Comparison of ENCODE assay signal across 8 cellular contexts in genomic region chr17:32275060-32276042, GRCh38. TPM values are rescaled to one million over a fixed set of nuclear protein-coding genes. Genes with fewer than 3 reads are reported as not detected.
DNase-seq lines count a peak whose midpoint lies in the region; ATAC-seq and TF ChIP-seq lines count a peak whose summit lies in the region.

No MANE protein-coding gene starts in this region.

- no peaks in the 10 kb centered on the region for H3K36me3 Mint-ChIP-seq in chondrocyte (ENCODE audit: low read depth)
- no peaks in the 10 kb centered on the region for H3K36me3 Mint-ChIP-seq in naive thymus-derived CD8-positive, alpha-beta T cell

- peak; percentile 92 for DNase-seq in GM03348 (ENCODE audit: low spot score)
- DNase-seq in NCI-H1436 treated with DMSO at 0.1 percent for 48 hours (lab: John Stamatoyannopoulos, UW) = peak; percentile 87
- no peak for DNase-seq in chondrocyte (ENCODE audit: low spot score)
- peak; percentile 61 for DNase-seq in occipital lobe (lab: John Stamatoyannopoulos, UW)
- DNase-seq in cerebellar nuclear complex (lab: John Stamatoyannopoulos, UW) = no peak
- no peak for DNase-seq in activated CD4-positive, alpha-beta T cell treated with anti-CD3 and anti-CD28 coated beads, Interleukin-2, amount 50 U/mL, for 48 hours
- DNase-seq in naive thymus-derived CD8-positive, alpha-beta T cell = no peak

- no peak overlapping the region for H3K4me3 Mint-ChIP-seq in chondrocyte (ENCODE audit: unreplicated experiment)
- no peak overlapping the region for H3K4me3 Mint-ChIP-seq in naive thymus-derived CD8-positive, alpha-beta T cell

- peaks cover 11% of the 10 kb centered on the region for H3K4me1 Mint-ChIP-seq in chondrocyte (ENCODE audit: low read depth)
- peaks cover 0 to 4% (median 0%) of the 10 kb centered on the region in 4 donors for H3K4me1 Mint-ChIP-seq in naive thymus-derived CD8-positive, alpha-beta T cell

- peak overlapping the region; percentile 61 for H3K27ac Mint-ChIP-seq in chondrocyte (ENCODE audit: unreplicated experiment)
- H3K27ac Mint-ChIP-seq in naive thymus-derived CD8-positive, alpha-beta T cell = peak overlapping the region in 1 of 10 donors; percentile 18

- no peak for TF ChIP-seq CTCF in chondrocyte (IDR thresholded peaks at IDR 0.05)

- POLR2A ChIA-PET in naive thymus-derived CD8-positive, alpha-beta T cell (lab: Charles Lee) = no interaction called here

- H3K27me3 Mint-ChIP-seq in chondrocyte (ENCODE audit: low read depth) = peaks cover 18% of the 10 kb centered on the region
- peaks cover 6 to 37% (median 27%) of the 10 kb centered on the region in 5 donors for H3K27me3 Mint-ChIP-seq in naive thymus-derived CD8-positive, alpha-beta T cell

- H3K9me3 Mint-ChIP-seq in chondrocyte (ENCODE audit: low read depth) = no peaks in the 10 kb centered on the region
- no peaks in the 10 kb centered on the region for H3K9me3 Mint-ChIP-seq in naive thymus-derived CD8-positive, alpha-beta T cell

- no peak for ATAC-seq in GM18519 (IDR thresholded peaks at IDR 0.05; ENCODE audit: low FRiP score, unreplicated experiment)
- no peak for ATAC-seq in naive thymus-derived CD8-positive, alpha-beta T cell

RNA-seq across cellular contexts. Expression of gene RHBDL3, which starts 9.7 kb away (rescaled TPM):
- 0.10 to 0.27 TPM (median 0.25 TPM) in 3 replicates for total RNA-seq in chondrocyte
- total RNA-seq in occipital lobe = 1.6 TPM
- total RNA-seq in naive thymus-derived CD8-positive, alpha-beta T cell = not detected
- polyA plus RNA-seq in naive thymus-derived CD8-positive, alpha-beta T cell = not detected

Comparison
In these comparisons a context has a peak if more than half of its experiments do, and no peak if none do; other contexts are left out.
1. DNase-seq: peak in GM03348 (single experiment), NCI-H1436 treated with DMSO at 0.1 percent for 48 hours (single experiment) and occipital lobe (single experiment); none in chondrocyte (single experiment), cerebellar nuclear complex (0 of 2), activated CD4-positive, alpha-beta T cell treated with anti-CD3 and anti-CD28 coated beads, Interleukin-2, amount 50 U/mL, for 48 hours (0 of 2) and naive thymus-derived CD8-positive, alpha-beta T cell (0 of 10).